13 cellular contexts compared by ENCODE assay signal in the genomic region with DNA sequence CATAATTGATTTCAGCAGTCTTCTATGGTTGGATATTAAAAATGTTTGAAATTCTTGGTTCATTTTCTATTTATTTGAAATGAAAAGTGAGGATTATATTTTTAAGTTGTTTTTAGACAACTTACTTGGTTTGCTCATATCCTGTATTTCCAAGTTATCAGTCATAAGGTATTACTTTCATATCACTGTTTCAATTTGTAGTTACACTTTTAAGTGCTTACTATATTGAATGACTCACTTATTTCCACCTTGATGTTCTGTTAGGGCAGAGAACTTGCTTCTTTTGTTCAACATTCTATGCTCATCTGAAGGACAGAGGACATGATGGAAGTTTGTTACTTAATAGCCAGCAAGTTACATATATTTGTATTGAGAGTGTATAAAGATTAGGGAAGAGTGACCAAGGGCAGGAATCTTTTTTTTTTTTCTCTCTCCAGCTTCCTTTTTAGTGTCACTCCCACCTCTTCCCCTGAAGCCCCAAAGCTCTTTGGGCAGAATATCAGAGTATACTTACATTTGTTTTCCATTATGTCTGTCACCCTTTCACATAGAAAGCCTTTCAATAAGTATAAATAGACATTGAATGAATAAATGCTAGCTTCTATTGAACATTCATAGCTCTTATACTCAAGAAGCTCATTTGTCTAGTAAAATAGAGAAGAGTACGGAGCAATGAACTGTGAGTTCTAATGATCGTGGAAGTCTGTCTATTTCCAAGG. TPM values are rescaled to one million over a fixed set of nuclear protein-coding genes. Genes with fewer than 3 reads are reported as not detected.
DNase-seq lines count a peak whose midpoint lies in the region; ATAC-seq and TF ChIP-seq lines count a peak whose summit lies in the region.
"Had no signal": no experiment of that assay in that cellular context is flagged by ENCODE, and none has a peak within 500 bp of the region (broad histone marks: within the 10 kb centered on the region; RNA-seq: fewer than 3 reads in every experiment).

No MANE protein-coding gene starts in this region.

- peak; percentile 96 for ATAC-seq in GM19455 (IDR thresholded peaks at IDR 0.05; ENCODE audit: unreplicated experiment)
- ATAC-seq in HG03064 (IDR thresholded peaks at IDR 0.05; ENCODE audit: low read depth, unreplicated experiment): peak; percentile 95
- no peak for ATAC-seq in activated CD8-positive, alpha-beta T cell treated with anti-CD3 and anti-CD28 coated beads, Interleukin-2, amount 10 ng/mL, durations not matched to agents 7 days and 5 days

- peak; percentile 9 for DNase-seq in GM13976 (ENCODE audit: low spot score)
- no peak for DNase-seq in activated CD8-positive, alpha-beta T cell treated with anti-CD3 and anti-CD28 coated beads, Interleukin-2, amount 10 ng/mL, durations not matched to agents 7 days and 5 days
- DNase-seq in NCI-H187 treated with DMSO at 0.1 percent for 48 hours (lab: John Stamatoyannopoulos, UW): no peak
- no peak for DNase-seq in Ammon's horn (ENCODE audit: low spot score)
- no peak for DNase-seq in kidney glomerular epithelial cell (lab: John Stamatoyannopoulos, UW)
- no peak for DNase-seq in CD8-positive, alpha-beta memory T cell
- DNase-seq: activated CD4-positive, alpha-beta T cell treated with anti-CD3 and anti-CD28 coated beads for 48 hours; DMS53; dorsolateral prefrontal cortex; islet precursor cell; sigmoid colon had no signal

- no peaks in the 10 kb centered on the region for H3K27me3 ChIP-seq in CD8-positive, alpha-beta memory T cell (ENCODE audit: insufficient read depth, low read length, poor library complexity, severe bottlenecking)
- H3K27me3 ChIP-seq: dorsolateral prefrontal cortex, sigmoid colon had no signal

- H3K9me3 Mint-ChIP-seq in activated CD8-positive, alpha-beta T cell treated with anti-CD3 and anti-CD28 coated beads, Interleukin-2, amount 10 ng/mL, durations not matched to agents 7 days and 5 days (ENCODE audit: insufficient read depth): no peaks in the 10 kb centered on the region
- H3K9me3 Mint-ChIP-seq in CD8-positive, alpha-beta memory T cell: no peaks in the 10 kb centered on the region

- no peak for TF ChIP-seq CTCF in GM13976 (IDR thresholded peaks at IDR 0.05; ENCODE audit: borderline replicate concordance, control extremely low read depth, extremely low read depth, insufficient read depth, missing control alignments)

- H3K27me3 Mint-ChIP-seq in activated CD8-positive, alpha-beta T cell treated with anti-CD3 and anti-CD28 coated beads, Interleukin-2, amount 10 ng/mL, durations not matched to agents 7 days and 5 days (ENCODE audit: low read depth): no peaks in the 10 kb centered on the region
- H3K27me3 Mint-ChIP-seq in CD8-positive, alpha-beta memory T cell: no peaks in the 10 kb centered on the region

- no peak overlapping the region for H3K4me3 ChIP-seq in CD8-positive, alpha-beta memory T cell (ENCODE audit: low read length)
- H3K4me3 ChIP-seq: dorsolateral prefrontal cortex, sigmoid colon had no signal

- no peak overlapping the region for H3K27ac ChIP-seq in CD8-positive, alpha-beta memory T cell (ENCODE audit: low read depth, low read length)
- H3K27ac ChIP-seq: dorsolateral prefrontal cortex, sigmoid colon had no signal

- H3K9me3 ChIP-seq in CD8-positive, alpha-beta memory T cell (ENCODE audit: low read length): no peaks in the 10 kb centered on the region
- H3K9me3 ChIP-seq: sigmoid colon had no signal

- POLR2A ChIA-PET in activated CD8-positive, alpha-beta T cell treated with anti-CD3 and anti-CD28 coated beads, Interleukin-2, amount 10 ng/mL, durations not matched to agents 7 days and 5 days (lab: Charles Lee): no interaction called here
- POLR2A ChIA-PET in CD8-positive, alpha-beta memory T cell (lab: Charles Lee): no interaction called here

- no peaks in the 10 kb centered on the region for H3K36me3 ChIP-seq in CD8-positive, alpha-beta memory T cell (ENCODE audit: insufficient read depth, low read length)

- in situ Hi-C loops in GM13976 (cut with MboI; ENCODE audit: low sequenced_read_pairs, unreplicated experiment): no loop called here

- H3K4me3 Mint-ChIP-seq in activated CD8-positive, alpha-beta T cell treated with anti-CD3 and anti-CD28 coated beads, Interleukin-2, amount 10 ng/mL, durations not matched to agents 7 days and 5 days: no peak overlapping the region
- no peak overlapping the region for H3K4me3 Mint-ChIP-seq in CD8-positive, alpha-beta memory T cell

- H3K27ac Mint-ChIP-seq in activated CD8-positive, alpha-beta T cell treated with anti-CD3 and anti-CD28 coated beads, Interleukin-2, amount 10 ng/mL, durations not matched to agents 7 days and 5 days: peak overlapping the region; percentile 30
- peak overlapping the region in 4 of 8 donors; percentile 5 to 56 (median 36) for H3K27ac Mint-ChIP-seq in CD8-positive, alpha-beta memory T cell

- H3K4me1 ChIP-seq in CD8-positive, alpha-beta memory T cell (ENCODE audit: insufficient read depth, low read length): no peaks in the 10 kb centered on the region

- CTCF ChIA-PET in activated CD8-positive, alpha-beta T cell treated with anti-CD3 and anti-CD28 coated beads, Interleukin-2, amount 10 ng/mL, durations not matched to agents 7 days and 5 days (lab: Charles Lee): interaction anchor here (0.7 to 1.1 kb wide), 2 partner anchors 21 to 336 kb away, joined by 3 read pairs; no protein-coding TSS in a partner anchor
- CTCF ChIA-PET in CD8-positive, alpha-beta memory T cell (lab: Charles Lee): interaction anchor here (1.5 kb wide), 1 partner anchor 45 kb away, joined by 3 read pairs; no protein-coding TSS in a partner anchor

- peaks cover 11% of the 10 kb centered on the region for H3K4me1 Mint-ChIP-seq in activated CD8-positive, alpha-beta T cell treated with anti-CD3 and anti-CD28 coated beads, Interleukin-2, amount 10 ng/mL, durations not matched to agents 7 days and 5 days (ENCODE audit: low read depth)
- H3K4me1 Mint-ChIP-seq in CD8-positive, alpha-beta memory T cell: peaks cover 22 to 52% (median 51%) of the 10 kb centered on the region in 3 donors

- peaks cover 16% of the 10 kb centered on the region for H3K36me3 Mint-ChIP-seq in activated CD8-positive, alpha-beta T cell treated with anti-CD3 and anti-CD28 coated beads, Interleukin-2, amount 10 ng/mL, durations not matched to agents 7 days and 5 days (ENCODE audit: low read depth)
- peaks cover 0 to 43% (median 8%) of the 10 kb centered on the region in 3 donors for H3K36me3 Mint-ChIP-seq in CD8-positive, alpha-beta memory T cell

RNA-seq across cellular contexts. Expression of a gene that starts 28.1 kb away (rescaled TPM):
- 10 to 100 TPM; 40.4 to 44.7 TPM for total RNA-seq in activated CD8-positive, alpha-beta T cell treated with anti-CD3 and anti-CD28 coated beads, Interleukin-2, amount 10 ng/mL, durations not matched to agents 7 days and 5 days
- 10 to 100 TPM; 43.6 to 50.7 TPM for total RNA-seq in CD8-positive, alpha-beta memory T cell
- polyA plus RNA-seq in CD8-positive, alpha-beta memory T cell: 39.8 TPM
